In genomic region chr18:57422313-57422872, GRCh38 we compare ENCODE assay signal across 26 cellular contexts. TPM values are rescaled to one million over a fixed set of nuclear protein-coding genes. Genes with fewer than 3 reads are reported as not detected.
DNase-seq lines count a peak whose midpoint lies in the region; ATAC-seq lines count a peak whose summit lies in the region.
"Had no signal": no experiment of that assay in that cellular context is flagged by ENCODE, and none has a peak within 500 bp of the region (broad histone marks: within the 10 kb centered on the region; RNA-seq: fewer than 3 reads in every experiment).

No MANE protein-coding gene starts in this region.

- intact Hi-C loops in left colon (cut with DNase I, micrococcal nuclease) = no loop called here

- ATAC-seq in left colon (peak; percentile 77), GM19397 (IDR thresholded peaks at IDR 0.05; ENCODE audit: unreplicated experiment) (no peak)
- ATAC-seq: effector memory CD8-positive, alpha-beta T cell had no signal

- peak; percentile 55 for DNase-seq in DMS153 treated with DMSO at 0.1 percent for 48 hours (lab: John Stamatoyannopoulos, UW; ENCODE audit: unreplicated experiment)
- DNase-seq in NCI-H146 (lab: John Stamatoyannopoulos, UW) = peak; percentile 37
- DNase-seq in NCI-H748 treated with DMSO at 0.1 percent for 48 hours (lab: John Stamatoyannopoulos, UW) = peak; percentile 63
- DNase-seq in left colon = no peak
- DNase-seq in amygdala (lab: John Stamatoyannopoulos, UW) = no peak
- no peak for DNase-seq in SKM-1 (lab: John Stamatoyannopoulos, UW; ENCODE audit: unreplicated experiment)
- no peak for DNase-seq in NCI-H2107 (lab: John Stamatoyannopoulos, UW)
- DNase-seq: ACHN; activated CD4-positive, alpha-beta T cell treated with anti-CD3 and anti-CD28 coated beads for 4 hours; activated effector memory CD4-positive, alpha-beta T cell treated with anti-CD3 and anti-CD28 coated beads, Interleukin-2, amount 50 U/mL, for 16 hours; activated naive CD8-positive, alpha-beta T cell treated with anti-CD3 and anti-CD28 coated beads for 36 hours; BE2C; CD8-positive, alpha-beta memory T cell; cortex of kidney; DND-41; effector memory CD8-positive, alpha-beta T cell; erythroblast; GM23248; KG1; mammary epithelial cell; NCI-H187; NCI-H446; spleen; transverse colon had no signal

RNA-seq across cellular contexts. Expression of gene ONECUT2, which starts 12.8 kb away (rescaled TPM):
- under 1 TPM; 0.31 TPM for total RNA-seq in left colon
- total RNA-seq: activated naive CD8-positive, alpha-beta T cell treated with anti-CD3 and anti-CD28 coated beads for 36 hours; CD8-positive, alpha-beta memory T cell; GM23248; T-helper 2 cell treated with Interferon-gamma antibody and Interleukin-4, amounts not matched to agents 100 ng/mL and 5 ng/mL, for 36 hours had no signal

Comparison
In these comparisons a context has a peak if more than half of its experiments do, and no peak if none do; other contexts are left out.
1. DNase-seq: peak in DMS153 treated with DMSO at 0.1 percent for 48 hours (single experiment), NCI-H146 (single experiment) and NCI-H748 treated with DMSO at 0.1 percent for 48 hours (single experiment); none in left colon (0 of 2), amygdala (0 of 56), SKM-1 (single experiment) and NCI-H2107 (single experiment).